1 cellular context compared by ENCODE assay signal in the genomic region with DNA sequence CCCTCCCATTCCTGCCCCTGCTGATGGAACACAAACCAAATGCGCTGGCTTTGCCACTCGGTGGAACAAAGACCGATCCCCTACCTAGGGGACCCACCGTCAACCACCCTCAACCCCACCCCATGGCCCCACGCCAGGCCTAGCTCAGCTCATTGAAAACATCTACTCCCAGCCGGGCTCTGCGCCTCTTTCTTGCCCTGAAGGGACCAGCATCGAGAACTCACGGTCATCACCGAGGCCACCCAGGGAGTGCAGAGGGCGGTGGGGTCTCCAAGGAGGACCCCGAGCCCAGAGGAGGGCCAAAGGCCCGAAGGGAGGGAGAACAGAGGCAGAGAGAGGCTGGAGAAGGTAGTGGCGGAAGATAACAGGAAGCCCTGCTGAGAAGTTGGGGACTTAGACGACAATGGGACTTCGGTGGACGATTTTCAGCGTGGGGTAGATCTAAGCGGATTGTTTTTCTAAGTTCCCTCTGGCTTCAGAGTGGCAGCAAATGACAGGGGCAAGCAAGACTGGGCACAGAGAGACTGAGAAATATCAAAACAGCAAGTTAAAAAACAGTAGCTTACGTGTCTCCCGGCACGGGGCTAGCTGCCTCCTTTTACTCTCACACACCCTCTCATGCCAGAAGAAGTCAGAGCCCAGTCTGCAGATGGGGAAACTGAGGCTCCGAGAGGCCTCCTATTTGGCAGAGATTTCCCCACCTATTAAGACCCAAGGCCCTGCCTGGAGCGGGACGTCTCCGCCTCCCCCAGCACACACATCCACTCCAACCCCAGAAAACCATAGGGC.
TF ChIP-seq lines count a peak whose summit lies in the region.

No MANE protein-coding gene starts in this region.

TF ChIP-seq in WTC11, 78 proteins besides CTCF, POLR2A, EP300 and RAD21 (continued from another document):
- TF ChIP-seq, protein P1, sequence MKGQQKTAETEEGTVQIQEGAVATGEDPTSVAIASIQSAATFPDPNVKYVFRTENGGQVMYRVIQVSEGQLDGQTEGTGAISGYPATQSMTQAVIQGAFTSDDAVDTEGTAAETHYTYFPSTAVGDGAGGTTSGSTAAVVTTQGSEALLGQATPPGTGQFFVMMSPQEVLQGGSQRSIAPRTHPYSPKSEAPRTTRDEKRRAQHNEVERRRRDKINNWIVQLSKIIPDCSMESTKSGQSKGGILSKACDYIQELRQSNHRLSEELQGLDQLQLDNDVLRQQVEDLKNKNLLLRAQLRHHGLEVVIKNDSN (CRISPR knock-in tag; IDR thresholded peaks at IDR 0.05) = no peak
- TF ChIP-seq RORB (CRISPR knock-in tag; IDR thresholded peaks at IDR 0.05) = no peak
- TF ChIP-seq GABPB1 (CRISPR knock-in tag; IDR thresholded peaks at IDR 0.05) = 0 out of 2 replicates have a peak, but pooled peaks have one; percentile 20
- TF ChIP-seq, protein P2, sequence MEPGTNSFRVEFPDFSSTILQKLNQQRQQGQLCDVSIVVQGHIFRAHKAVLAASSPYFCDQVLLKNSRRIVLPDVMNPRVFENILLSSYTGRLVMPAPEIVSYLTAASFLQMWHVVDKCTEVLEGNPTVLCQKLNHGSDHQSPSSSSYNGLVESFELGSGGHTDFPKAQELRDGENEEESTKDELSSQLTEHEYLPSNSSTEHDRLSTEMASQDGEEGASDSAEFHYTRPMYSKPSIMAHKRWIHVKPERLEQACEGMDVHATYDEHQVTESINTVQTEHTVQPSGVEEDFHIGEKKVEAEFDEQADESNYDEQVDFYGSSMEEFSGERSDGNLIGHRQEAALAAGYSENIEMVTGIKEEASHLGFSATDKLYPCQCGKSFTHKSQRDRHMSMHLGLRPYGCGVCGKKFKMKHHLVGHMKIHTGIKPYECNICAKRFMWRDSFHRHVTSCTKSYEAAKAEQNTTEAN (CRISPR knock-in tag; IDR thresholded peaks at IDR 0.05) = no peak
- no peak for TF ChIP-seq CBFB (CRISPR knock-in tag; IDR thresholded peaks at IDR 0.05; ENCODE audit: low read depth)
- no peak for TF ChIP-seq CREB1 (CRISPR knock-in tag; IDR thresholded peaks at IDR 0.05)
- no peak for TF ChIP-seq ZNF396 (CRISPR knock-in tag; IDR thresholded peaks at IDR 0.05; ENCODE audit: borderline replicate concordance)
- no peak for TF ChIP-seq IRF2 (CRISPR knock-in tag; IDR thresholded peaks at IDR 0.05; ENCODE audit: borderline replicate concordance, low read depth)
- TF ChIP-seq ZNF263 (CRISPR knock-in tag; IDR thresholded peaks at IDR 0.05; ENCODE audit: low read depth) = no peak
- TF ChIP-seq EMX1 (CRISPR knock-in tag; IDR thresholded peaks at IDR 0.05) = no peak
- TF ChIP-seq SOX15 (CRISPR knock-in tag; IDR thresholded peaks at IDR 0.05) = no peak
